In genomic region chr3:197958346-197958745, GRCh38 we compare ENCODE assay signal across 1 cellular context.
TF ChIP-seq lines count a peak whose summit lies in the region.

No MANE protein-coding gene starts in this region.

TF ChIP-seq in HepG2, 621 proteins besides CTCF, POLR2A, EP300 and RAD21:
- TF ChIP-seq ZNF550 (CRISPR knock-in tag; IDR thresholded peaks at IDR 0.05; ENCODE audit: borderline replicate concordance) (no peak), MLX (CRISPR knock-in tag; IDR thresholded peaks at IDR 0.05) (no peak), PPARG (CRISPR knock-in tag; conservative IDR thresholded peaks at IDR 0.05) (no peak), ZFP41 (CRISPR knock-in tag; IDR thresholded peaks at IDR 0.05; ENCODE audit: borderline replicate concordance) (no peak), ZNF879 (CRISPR knock-in tag; IDR thresholded peaks at IDR 0.05) (no peak), ZNF253 (CRISPR knock-in tag; IDR thresholded peaks at IDR 0.05; ENCODE audit: borderline replicate concordance) (no peak), TMF1 (CRISPR knock-in tag; IDR thresholded peaks at IDR 0.05; ENCODE audit: low read depth) (no peak), ZFP91 (CRISPR knock-in tag; IDR thresholded peaks at IDR 0.05; ENCODE audit: borderline replicate concordance) (no peak)
